8 cellular contexts compared by ENCODE assay signal in genomic region chr6:108359901-108360882, GRCh38.
A peak's percentile ranks its signal among the peaks of the same experiment; 100 is the strongest.
DNase-seq lines count a peak whose midpoint lies in the region; ATAC-seq and TF ChIP-seq lines count a peak whose summit lies in the region.

No MANE protein-coding gene starts in this region.

- TF ChIP-seq POLR2A in NB4 (IDR thresholded peaks at IDR 0.05; ENCODE audit: extremely low read depth, insufficient read length) = no peak

- no peak overlapping the region for H3K27ac Mint-ChIP-seq in activated T-helper 1 cell treated with anti-CD3 and anti-CD28 coated beads, Interleukin-12 subunit alpha, Interleukin-12 subunit beta, Interleukin-2, Interleukin-4 antibody, amounts not matched to agents 30 ng/mL and 10 ng/mL and 1 ng/mL, durations not matched to agents 14 hours and 24 hours and 36 hours

- DNase-seq in SIG-M5 treated with dmso at 0.1 percent for 504 hours (lab: John Stamatoyannopoulos, UW; ENCODE audit: unreplicated experiment) = peak; percentile 30
- DNase-seq in SIG-M5 (lab: John Stamatoyannopoulos, UW) = no peak
- peak; percentile 80 for DNase-seq in NB4 (ENCODE audit: low read depth)
- peak; percentile 5 to 16 for DNase-seq in cardiac fibroblast (ENCODE audit: low read depth in 2 of 2)
- DNase-seq in retinal pigment epithelial cell (ENCODE audit: low read depth) = no peak
- no peak for DNase-seq in activated T-helper 1 cell treated with anti-CD3 and anti-CD28 coated beads, Interleukin-12 subunit alpha, Interleukin-12 subunit beta, Interleukin-2, Interleukin-4 antibody, amounts not matched to agents 30 ng/mL and 10 ng/mL and 1 ng/mL, durations not matched to agents 14 hours and 24 hours and 36 hours (ENCODE audit: low spot score)
- DNase-seq in NCI-H1436 treated with DMSO at 0.1 percent for 48 hours (lab: John Stamatoyannopoulos, UW) = no peak

- TF ChIP-seq CTCF in NB4 (IDR thresholded peaks at IDR 0.05; ENCODE audit: low read depth, low read length) (peak; percentile 33), cardiac fibroblast (IDR thresholded peaks at IDR 0.05; ENCODE audit: low read depth, low read length) (peak; percentile 22), retinal pigment epithelial cell (conservative IDR thresholded peaks at IDR 0.05; ENCODE audit: low read depth, low read length) (peak; percentile 22)

- no peak overlapping the region for H3K4me3 Mint-ChIP-seq in activated T-helper 1 cell treated with anti-CD3 and anti-CD28 coated beads, Interleukin-12 subunit alpha, Interleukin-12 subunit beta, Interleukin-2, Interleukin-4 antibody, amounts not matched to agents 30 ng/mL and 10 ng/mL and 1 ng/mL, durations not matched to agents 14 hours and 24 hours and 36 hours

- no peak for ATAC-seq in GM18858 (IDR thresholded peaks at IDR 0.05; ENCODE audit: unreplicated experiment)

- H3K4me1 Mint-ChIP-seq in activated T-helper 1 cell treated with anti-CD3 and anti-CD28 coated beads, Interleukin-12 subunit alpha, Interleukin-12 subunit beta, Interleukin-2, Interleukin-4 antibody, amounts not matched to agents 30 ng/mL and 10 ng/mL and 1 ng/mL, durations not matched to agents 14 hours and 24 hours and 36 hours (ENCODE audit: low read depth) = peaks cover 5% of the 10 kb centered on the region

- no peaks in the 10 kb centered on the region for H3K27me3 Mint-ChIP-seq in activated T-helper 1 cell treated with anti-CD3 and anti-CD28 coated beads, Interleukin-12 subunit alpha, Interleukin-12 subunit beta, Interleukin-2, Interleukin-4 antibody, amounts not matched to agents 30 ng/mL and 10 ng/mL and 1 ng/mL, durations not matched to agents 14 hours and 24 hours and 36 hours (ENCODE audit: insufficient read depth)

- H3K36me3 Mint-ChIP-seq in activated T-helper 1 cell treated with anti-CD3 and anti-CD28 coated beads, Interleukin-12 subunit alpha, Interleukin-12 subunit beta, Interleukin-2, Interleukin-4 antibody, amounts not matched to agents 30 ng/mL and 10 ng/mL and 1 ng/mL, durations not matched to agents 14 hours and 24 hours and 36 hours (ENCODE audit: low read depth) = no peaks in the 10 kb centered on the region

- intact Hi-C loops in activated T-helper 1 cell treated with anti-CD3 and anti-CD28 coated beads, Interleukin-12 subunit alpha, Interleukin-12 subunit beta, Interleukin-2, Interleukin-4 antibody, amounts not matched to agents 30 ng/mL and 10 ng/mL and 1 ng/mL, durations not matched to agents 14 hours and 24 hours and 36 hours (cut with micrococcal nuclease) = loop anchor here (5.0 kb wide), 1 partner anchor 248 kb away; no protein-coding TSS in a partner anchor

- no peaks in the 10 kb centered on the region for H3K9me3 Mint-ChIP-seq in activated T-helper 1 cell treated with anti-CD3 and anti-CD28 coated beads, Interleukin-12 subunit alpha, Interleukin-12 subunit beta, Interleukin-2, Interleukin-4 antibody, amounts not matched to agents 30 ng/mL and 10 ng/mL and 1 ng/mL, durations not matched to agents 14 hours and 24 hours and 36 hours

- H3K4me3 ChIP-seq in NB4 (ENCODE audit: low read depth, low read length) = peak overlapping the region; percentile 18
- no peak overlapping the region for H3K4me3 ChIP-seq in cardiac fibroblast (replicated peaks in 1 of 2; ENCODE audit: low read depth in 2 of 2, low read length in 2 of 2)
- H3K4me3 ChIP-seq in retinal pigment epithelial cell (ENCODE audit: low read length) = no peak overlapping the region

Comparison
In these comparisons a context has a peak if more than half of its experiments do, and no peak if none do; other contexts are left out.
1. DNase-seq: peak in SIG-M5 treated with dmso at 0.1 percent for 504 hours (single experiment), NB4 (single experiment) and cardiac fibroblast (2 of 2); none in SIG-M5 (single experiment), retinal pigment epithelial cell (single experiment), activated T-helper 1 cell treated with anti-CD3 and anti-CD28 coated beads, Interleukin-12 subunit alpha, Interleukin-12 subunit beta, Interleukin-2, Interleukin-4 antibody, amounts not matched to agents 30 ng/mL and 10 ng/mL and 1 ng/mL, durations not matched to agents 14 hours and 24 hours and 36 hours (single experiment) and NCI-H1436 treated with DMSO at 0.1 percent for 48 hours (single experiment).
2. Peak in every context shown above with its lines, with median percentiles within 50 percentile points of each other: CTCF ChIP-seq.